ENCODE assay signal across 28 cellular contexts in the genomic region with DNA sequence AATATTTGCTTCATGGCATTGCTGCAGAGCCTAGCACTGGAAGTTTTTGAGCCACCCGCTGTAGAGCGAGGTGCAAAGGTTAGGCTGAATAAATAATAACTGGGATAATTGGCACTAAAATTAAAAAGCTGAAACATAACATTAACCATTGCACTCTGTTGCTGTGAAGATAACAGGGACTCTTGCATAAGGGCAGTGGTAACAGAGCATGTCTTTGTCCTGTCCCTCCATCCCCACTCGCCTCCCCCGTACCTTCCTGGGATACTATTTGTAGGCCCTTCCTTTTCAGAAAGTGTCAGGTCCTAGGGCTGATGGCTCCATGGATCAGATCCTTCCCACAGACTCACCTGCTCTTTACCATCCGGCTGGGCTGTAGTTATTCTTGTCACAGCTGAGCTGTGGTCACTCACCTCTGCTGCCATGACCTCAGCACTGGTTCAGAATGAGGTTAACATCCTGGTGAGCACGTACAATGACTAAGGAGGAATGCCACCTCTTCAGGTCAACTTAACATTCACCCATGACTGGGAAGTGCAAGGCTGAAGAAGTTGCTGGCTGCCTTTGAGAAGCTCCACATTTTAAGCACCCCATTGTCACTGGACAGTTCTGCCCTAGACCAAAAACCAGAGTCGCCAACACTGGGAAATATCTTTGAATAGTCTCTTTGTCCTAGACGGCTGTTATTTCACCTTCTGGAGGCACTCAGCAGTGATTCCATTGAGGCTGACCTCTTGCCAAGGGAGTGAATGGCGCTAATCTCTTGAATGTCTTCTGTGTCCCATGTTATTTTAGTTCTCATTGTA.
DNase-seq lines count a peak whose midpoint lies in the region; ATAC-seq, FAIRE-seq and TF ChIP-seq lines count a peak whose summit lies in the region.
"Had no signal": no experiment of that assay in that cellular context is flagged by ENCODE, and none has a peak within 500 bp of the region (broad histone marks: within the 10 kb centered on the region; RNA-seq: fewer than 3 reads in every experiment).

No MANE protein-coding gene starts in this region.

- TF ChIP-seq EP300 in K562 (IDR thresholded peaks at IDR 0.05; ENCODE audit: low read length) = no peak

- TF ChIP-seq CTCF in GM23338 (conservative IDR thresholded peaks at IDR 0.05; ENCODE audit: low read depth in 2 of 2) = no peak
- TF ChIP-seq CTCF in K562 (IDR thresholded peaks at IDR 0.05 in 2 of 3, conservative IDR thresholded peaks at IDR 0.05 in 1 of 3; ENCODE audit: insufficient read depth in 2 of 3, low read depth in 1 of 3, low read length in 3 of 3) = no peak
- TF ChIP-seq CTCF in neural crest cell (conservative IDR thresholded peaks at IDR 0.05) = no peak

- no peak for ATAC-seq in GM23338
- ATAC-seq in K562 = no peak

- 1% methylated on average over 9 of the region's 9 CpGs for WGBS in K562 (ENCODE audit: insufficient coverage, low coverage, missing lambda C conversion rate)

- H4K20me1 ChIP-seq in GM23338 (replicated peaks; ENCODE audit: insufficient read depth) = no peaks in the 10 kb centered on the region
- no peaks in the 10 kb centered on the region for H4K20me1 ChIP-seq in K562 (replicated peaks; ENCODE audit: control insufficient read depth, insufficient read depth, low read length)

- no peaks in the 10 kb centered on the region for H3K79me2 ChIP-seq in GM23338 (replicated peaks; ENCODE audit: insufficient read depth)
- H3K79me2 ChIP-seq in K562 (ENCODE audit: control insufficient read depth, insufficient read depth, low read length) = no peaks in the 10 kb centered on the region

- H3F3A ChIP-seq in GM23338 (replicated peaks; ENCODE audit: low read depth) = no peaks in the 10 kb centered on the region

- H3K36me3 Mint-ChIP-seq in GM23338 (ENCODE audit: low read depth) (no peaks in the 10 kb centered on the region), neural crest cell (ENCODE audit: low read depth) (no peaks in the 10 kb centered on the region)
- no peaks in the 10 kb centered on the region for H3K36me3 Mint-ChIP-seq in activated T-helper 1 cell treated with anti-CD3 and anti-CD28 coated beads, Interleukin-12 subunit alpha, Interleukin-12 subunit beta, Interleukin-2, Interleukin-4 antibody, amounts not matched to agents 30 ng/mL and 10 ng/mL and 1 ng/mL, durations not matched to agents 14 hours and 24 hours and 36 hours (ENCODE audit: low read depth)
- H3K36me3 Mint-ChIP-seq: CD4-positive, CD25-positive, alpha-beta regulatory T cell; IgD-negative memory B cell had no signal

- TF ChIP-seq POLR2A in K562 (conservative IDR thresholded peaks at IDR 0.05) = no peak

- intact Hi-C loops in K562 (cut with micrococcal nuclease) = no loop called here
- intact Hi-C loops in activated T-helper 1 cell treated with anti-CD3 and anti-CD28 coated beads, Interleukin-12 subunit alpha, Interleukin-12 subunit beta, Interleukin-2, Interleukin-4 antibody, amounts not matched to agents 30 ng/mL and 10 ng/mL and 1 ng/mL, durations not matched to agents 14 hours and 24 hours and 36 hours (cut with micrococcal nuclease) = no loop called here

- DNase-seq in GM23338 (ENCODE audit: low spot score) (no peak), K562 (ENCODE audit: extremely low read depth in 1 of 4, low spot score in 3 of 4) (no peak), left kidney (ENCODE audit: low read depth, low spot score) (peak; percentile 38), neural crest cell (ENCODE audit: low read depth, low spot score) (no peak), T-helper 2 cell (no peak), cortex of kidney (lab: John Stamatoyannopoulos, UW) (no peak), GOT3 (lab: John Stamatoyannopoulos, UW) (no peak)
- DNase-seq in activated T-helper 1 cell treated with anti-CD3 and anti-CD28 coated beads, Interleukin-12 subunit alpha, Interleukin-12 subunit beta, Interleukin-2, Interleukin-4 antibody, amounts not matched to agents 30 ng/mL and 10 ng/mL and 1 ng/mL, durations not matched to agents 14 hours and 24 hours and 36 hours (ENCODE audit: low spot score) = no peak
- DNase-seq: BE2C; CD4-positive, CD25-positive, alpha-beta regulatory T cell; COR-L47; DMS153; EL; H7; HFFc6; NCI-H1105 treated with DMSO at 0.1 percent for 48 hours; NCI-H187; NCI-H2107; NCI-H510A; NCI-H774; OCI-M1; SHP77 had no signal

- no peaks in the 10 kb centered on the region for H3K9me1 ChIP-seq in K562 (ENCODE audit: control insufficient read depth, insufficient read depth, low read length)

- H3K9ac ChIP-seq in K562 (ENCODE audit: insufficient read depth in 1 of 2, low read depth in 2 of 2, low read length in 2 of 2) = no peak overlapping the region

- no peaks in the 10 kb centered on the region for H3K27me3 Mint-ChIP-seq in GM23338 (ENCODE audit: insufficient read depth, low read depth, poor library complexity)
- H3K27me3 Mint-ChIP-seq in neural crest cell (ENCODE audit: low read depth) = no peaks in the 10 kb centered on the region
- H3K27me3 Mint-ChIP-seq in activated T-helper 1 cell treated with anti-CD3 and anti-CD28 coated beads, Interleukin-12 subunit alpha, Interleukin-12 subunit beta, Interleukin-2, Interleukin-4 antibody, amounts not matched to agents 30 ng/mL and 10 ng/mL and 1 ng/mL, durations not matched to agents 14 hours and 24 hours and 36 hours (ENCODE audit: insufficient read depth) = no peaks in the 10 kb centered on the region
- H3K27me3 Mint-ChIP-seq: CD4-positive, CD25-positive, alpha-beta regulatory T cell; IgD-negative memory B cell had no signal

- H3K27ac Mint-ChIP-seq in GM23338 = 0 out of 2 replicates have a peak overlapping the region, but pooled peaks have one; percentile 14
- peak overlapping the region; percentile 9 for H3K27ac Mint-ChIP-seq in neural crest cell (ENCODE audit: unreplicated experiment)
- H3K27ac Mint-ChIP-seq in activated T-helper 1 cell treated with anti-CD3 and anti-CD28 coated beads, Interleukin-12 subunit alpha, Interleukin-12 subunit beta, Interleukin-2, Interleukin-4 antibody, amounts not matched to agents 30 ng/mL and 10 ng/mL and 1 ng/mL, durations not matched to agents 14 hours and 24 hours and 36 hours = no peak overlapping the region
- H3K27ac Mint-ChIP-seq: CD4-positive, CD25-positive, alpha-beta regulatory T cell; HFFc6 had no signal

- H3K4me2 ChIP-seq in GM23338 = no peak overlapping the region
- no peak overlapping the region for H3K4me2 ChIP-seq in K562 (ENCODE audit: insufficient read depth, low read length)

- no peaks in the 10 kb centered on the region for H3K36me3 ChIP-seq in GM23338 (ENCODE audit: insufficient read depth)
- H3K36me3 ChIP-seq in K562 (ENCODE audit: control insufficient read depth, insufficient read depth, low read length) = no peaks in the 10 kb centered on the region
- H3K36me3 ChIP-seq: BE2C had no signal

- peaks cover 9% of the 10 kb centered on the region for H3K4me1 ChIP-seq in GM23338 (ENCODE audit: insufficient read depth)
- no peaks in the 10 kb centered on the region for H3K4me1 ChIP-seq in K562 (replicated peaks in 1 of 2; ENCODE audit: control insufficient read depth in 2 of 2, insufficient read depth in 2 of 2, low read length in 2 of 2)

- no peaks in the 10 kb centered on the region; the same call in 2 of the 3 replicates for H3K9me3 Mint-ChIP-seq in GM23338
- H3K9me3 Mint-ChIP-seq in neural crest cell = no peaks in the 10 kb centered on the region
- H3K9me3 Mint-ChIP-seq in activated T-helper 1 cell treated with anti-CD3 and anti-CD28 coated beads, Interleukin-12 subunit alpha, Interleukin-12 subunit beta, Interleukin-2, Interleukin-4 antibody, amounts not matched to agents 30 ng/mL and 10 ng/mL and 1 ng/mL, durations not matched to agents 14 hours and 24 hours and 36 hours = no peaks in the 10 kb centered on the region
- H3K9me3 Mint-ChIP-seq: HFFc6, IgD-negative memory B cell had no signal

- POLR2A ChIA-PET in K562 (lab: Yijun Ruan, JAX) = interaction anchor here (0.7 to 0.8 kb wide), 2 partner anchors 66 to 1816 kb away, joined by 3 to 4 read pairs; no protein-coding TSS in a partner anchor

- 0 out of 2 replicates have a peak, but pooled peaks cover 4% of the 10 kb centered on the region for H3K9me2 ChIP-seq in GM23338 (ENCODE audit: insufficient read depth)

- H3K4me3 ChIP-seq in GM23338 = no peak overlapping the region
- H3K4me3 ChIP-seq in K562 = no peak overlapping the region
- H3K4me3 ChIP-seq: SK-N-MC had no signal

- CTCF ChIA-PET in K562 (lab: Yijun Ruan, JAX; ENCODE audit: low intra/inter-chr PET ratio) = no interaction called here

- H3K27ac ChIP-seq in GM23338 (ENCODE audit: low read depth) (no peak overlapping the region), K562 (ENCODE audit: extremely low read depth, low read depth, low read length) (no peak overlapping the region)
- H3K27ac ChIP-seq: HL-60, SK-N-MC had no signal

- no peaks in the 10 kb centered on the region for H3K9me3 ChIP-seq in K562 (replicated peaks; ENCODE audit: control insufficient read depth, insufficient read depth, low read depth, low read length)
- H3K9me3 ChIP-seq: BE2C had no signal

- H3K4me1 Mint-ChIP-seq in GM23338 (peaks cover 25% of the 10 kb centered on the region), neural crest cell (peaks cover 33% of the 10 kb centered on the region)
- H3K4me1 Mint-ChIP-seq in activated T-helper 1 cell treated with anti-CD3 and anti-CD28 coated beads, Interleukin-12 subunit alpha, Interleukin-12 subunit beta, Interleukin-2, Interleukin-4 antibody, amounts not matched to agents 30 ng/mL and 10 ng/mL and 1 ng/mL, durations not matched to agents 14 hours and 24 hours and 36 hours (ENCODE audit: low read depth) = no peaks in the 10 kb centered on the region
- H3K4me1 Mint-ChIP-seq: CD4-positive, CD25-positive, alpha-beta regulatory T cell; IgD-negative memory B cell had no signal

- no TSS peak for BruUV-seq in K562 (replicated peaks; lab: Mats Ljungman, UMichigan)

- FAIRE-seq in K562 (lab: Jason Lieb, UNC) = no peak
- FAIRE-seq: A204.1, GM12891, GM18507 had no signal

- H2AFZ ChIP-seq in GM23338 = no peak overlapping the region
- H2AFZ ChIP-seq in K562 (ENCODE audit: low read depth, low read length) = no peak overlapping the region

- no peak overlapping the region for H3K4me3 Mint-ChIP-seq in GM23338
- H3K4me3 Mint-ChIP-seq in neural crest cell = no peak overlapping the region
- H3K4me3 Mint-ChIP-seq in activated T-helper 1 cell treated with anti-CD3 and anti-CD28 coated beads, Interleukin-12 subunit alpha, Interleukin-12 subunit beta, Interleukin-2, Interleukin-4 antibody, amounts not matched to agents 30 ng/mL and 10 ng/mL and 1 ng/mL, durations not matched to agents 14 hours and 24 hours and 36 hours = no peak overlapping the region
- H3K4me3 Mint-ChIP-seq: CD4-positive, CD25-positive, alpha-beta regulatory T cell; HFFc6; IgD-negative memory B cell had no signal

- H3K27me3 ChIP-seq in GM23338 (ENCODE audit: insufficient read depth) = no peaks in the 10 kb centered on the region
- no peaks in the 10 kb centered on the region for H3K27me3 ChIP-seq in K562 (ENCODE audit: control insufficient read depth in 2 of 2, insufficient read depth in 2 of 2, low read length in 2 of 2)
- H3K27me3 ChIP-seq: BE2C had no signal

- in situ Hi-C loops in K562 (cut with MboI) = no loop called here

- no peak for TF ChIP-seq RAD21 in K562 (CRISPR knock-in tag; conservative IDR thresholded peaks at IDR 0.05 in 1 of 2, IDR thresholded peaks at IDR 0.05 in 1 of 2)

TF ChIP-seq in GM23338, 12 proteins besides CTCF, POLR2A, EP300 and RAD21 (continues in another document):
- TF ChIP-seq JUNB (IDR thresholded peaks at IDR 0.05; ENCODE audit: unreplicated experiment) = no peak

TF ChIP-seq in K562, 482 proteins besides CTCF, POLR2A, EP300 and RAD21 (continues in another document):
- TF ChIP-seq GABPA (tag; conservative IDR thresholded peaks at IDR 0.05; ENCODE audit: low read depth) = no peak
